ENCODE assay signal across 1 cellular context in the genomic region with DNA sequence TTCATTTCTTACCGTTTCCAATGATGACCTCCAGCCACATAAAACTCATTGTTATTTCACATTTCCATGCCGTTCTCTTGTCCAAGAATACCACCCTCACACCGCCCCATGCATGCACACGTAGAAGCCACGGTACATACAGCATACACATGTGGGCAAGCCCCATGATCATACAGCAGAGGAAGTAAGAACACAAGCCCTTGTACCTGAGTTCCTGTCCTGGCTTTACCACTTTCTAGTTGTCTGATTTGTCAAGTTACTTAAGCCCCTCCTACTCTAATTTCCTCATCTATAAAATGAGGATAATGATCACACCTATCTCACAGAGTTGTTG.
TF ChIP-seq lines count a peak whose summit lies in the region.

No MANE protein-coding gene starts in this region.

TF ChIP-seq in WTC11, 78 proteins besides CTCF, POLR2A, EP300 and RAD21 (continued from another document):
- TF ChIP-seq, protein P1, sequence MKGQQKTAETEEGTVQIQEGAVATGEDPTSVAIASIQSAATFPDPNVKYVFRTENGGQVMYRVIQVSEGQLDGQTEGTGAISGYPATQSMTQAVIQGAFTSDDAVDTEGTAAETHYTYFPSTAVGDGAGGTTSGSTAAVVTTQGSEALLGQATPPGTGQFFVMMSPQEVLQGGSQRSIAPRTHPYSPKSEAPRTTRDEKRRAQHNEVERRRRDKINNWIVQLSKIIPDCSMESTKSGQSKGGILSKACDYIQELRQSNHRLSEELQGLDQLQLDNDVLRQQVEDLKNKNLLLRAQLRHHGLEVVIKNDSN (CRISPR knock-in tag; IDR thresholded peaks at IDR 0.05) = no peak
- TF ChIP-seq, protein P2, sequence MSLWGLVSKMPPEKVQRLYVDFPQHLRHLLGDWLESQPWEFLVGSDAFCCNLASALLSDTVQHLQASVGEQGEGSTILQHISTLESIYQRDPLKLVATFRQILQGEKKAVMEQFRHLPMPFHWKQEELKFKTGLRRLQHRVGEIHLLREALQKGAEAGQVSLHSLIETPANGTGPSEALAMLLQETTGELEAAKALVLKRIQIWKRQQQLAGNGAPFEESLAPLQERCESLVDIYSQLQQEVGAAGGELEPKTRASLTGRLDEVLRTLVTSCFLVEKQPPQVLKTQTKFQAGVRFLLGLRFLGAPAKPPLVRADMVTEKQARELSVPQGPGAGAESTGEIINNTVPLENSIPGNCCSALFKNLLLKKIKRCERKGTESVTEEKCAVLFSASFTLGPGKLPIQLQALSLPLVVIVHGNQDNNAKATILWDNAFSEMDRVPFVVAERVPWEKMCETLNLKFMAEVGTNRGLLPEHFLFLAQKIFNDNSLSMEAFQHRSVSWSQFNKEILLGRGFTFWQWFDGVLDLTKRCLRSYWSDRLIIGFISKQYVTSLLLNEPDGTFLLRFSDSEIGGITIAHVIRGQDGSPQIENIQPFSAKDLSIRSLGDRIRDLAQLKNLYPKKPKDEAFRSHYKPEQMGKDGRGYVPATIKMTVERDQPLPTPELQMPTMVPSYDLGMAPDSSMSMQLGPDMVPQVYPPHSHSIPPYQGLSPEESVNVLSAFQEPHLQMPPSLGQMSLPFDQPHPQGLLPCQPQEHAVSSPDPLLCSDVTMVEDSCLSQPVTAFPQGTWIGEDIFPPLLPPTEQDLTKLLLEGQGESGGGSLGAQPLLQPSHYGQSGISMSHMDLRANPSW (CRISPR knock-in tag; conservative IDR thresholded peaks at IDR 0.05; ENCODE audit: low read depth) = no peak
- TF ChIP-seq, protein P3, sequence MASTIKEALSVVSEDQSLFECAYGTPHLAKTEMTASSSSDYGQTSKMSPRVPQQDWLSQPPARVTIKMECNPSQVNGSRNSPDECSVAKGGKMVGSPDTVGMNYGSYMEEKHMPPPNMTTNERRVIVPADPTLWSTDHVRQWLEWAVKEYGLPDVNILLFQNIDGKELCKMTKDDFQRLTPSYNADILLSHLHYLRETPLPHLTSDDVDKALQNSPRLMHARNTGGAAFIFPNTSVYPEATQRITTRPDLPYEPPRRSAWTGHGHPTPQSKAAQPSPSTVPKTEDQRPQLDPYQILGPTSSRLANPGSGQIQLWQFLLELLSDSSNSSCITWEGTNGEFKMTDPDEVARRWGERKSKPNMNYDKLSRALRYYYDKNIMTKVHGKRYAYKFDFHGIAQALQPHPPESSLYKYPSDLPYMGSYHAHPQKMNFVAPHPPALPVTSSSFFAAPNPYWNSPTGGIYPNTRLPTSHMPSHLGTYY (CRISPR knock-in tag; IDR thresholded peaks at IDR 0.05) = no peak
- TF ChIP-seq ZNF416 (CRISPR knock-in tag; IDR thresholded peaks at IDR 0.05) = no peak
- no peak for TF ChIP-seq JAZF1 (CRISPR knock-in tag; IDR thresholded peaks at IDR 0.05)
- TF ChIP-seq, protein P4, sequence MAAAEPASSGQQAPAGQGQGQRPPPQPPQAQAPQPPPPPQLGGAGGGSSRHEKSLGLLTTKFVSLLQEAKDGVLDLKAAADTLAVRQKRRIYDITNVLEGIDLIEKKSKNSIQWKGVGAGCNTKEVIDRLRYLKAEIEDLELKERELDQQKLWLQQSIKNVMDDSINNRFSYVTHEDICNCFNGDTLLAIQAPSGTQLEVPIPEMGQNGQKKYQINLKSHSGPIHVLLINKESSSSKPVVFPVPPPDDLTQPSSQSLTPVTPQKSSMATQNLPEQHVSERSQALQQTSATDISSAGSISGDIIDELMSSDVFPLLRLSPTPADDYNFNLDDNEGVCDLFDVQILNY (CRISPR knock-in tag; IDR thresholded peaks at IDR 0.05) = no peak
- TF ChIP-seq, protein P5, sequence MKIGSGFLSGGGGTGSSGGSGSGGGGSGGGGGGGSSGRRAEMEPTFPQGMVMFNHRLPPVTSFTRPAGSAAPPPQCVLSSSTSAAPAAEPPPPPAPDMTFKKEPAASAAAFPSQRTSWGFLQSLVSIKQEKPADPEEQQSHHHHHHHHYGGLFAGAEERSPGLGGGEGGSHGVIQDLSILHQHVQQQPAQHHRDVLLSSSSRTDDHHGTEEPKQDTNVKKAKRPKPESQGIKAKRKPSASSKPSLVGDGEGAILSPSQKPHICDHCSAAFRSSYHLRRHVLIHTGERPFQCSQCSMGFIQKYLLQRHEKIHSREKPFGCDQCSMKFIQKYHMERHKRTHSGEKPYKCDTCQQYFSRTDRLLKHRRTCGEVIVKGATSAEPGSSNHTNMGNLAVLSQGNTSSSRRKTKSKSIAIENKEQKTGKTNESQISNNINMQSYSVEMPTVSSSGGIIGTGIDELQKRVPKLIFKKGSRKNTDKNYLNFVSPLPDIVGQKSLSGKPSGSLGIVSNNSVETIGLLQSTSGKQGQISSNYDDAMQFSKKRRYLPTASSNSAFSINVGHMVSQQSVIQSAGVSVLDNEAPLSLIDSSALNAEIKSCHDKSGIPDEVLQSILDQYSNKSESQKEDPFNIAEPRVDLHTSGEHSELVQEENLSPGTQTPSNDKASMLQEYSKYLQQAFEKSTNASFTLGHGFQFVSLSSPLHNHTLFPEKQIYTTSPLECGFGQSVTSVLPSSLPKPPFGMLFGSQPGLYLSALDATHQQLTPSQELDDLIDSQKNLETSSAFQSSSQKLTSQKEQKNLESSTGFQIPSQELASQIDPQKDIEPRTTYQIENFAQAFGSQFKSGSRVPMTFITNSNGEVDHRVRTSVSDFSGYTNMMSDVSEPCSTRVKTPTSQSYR (CRISPR knock-in tag; IDR thresholded peaks at IDR 0.05) = no peak
- TF ChIP-seq, protein P6, sequence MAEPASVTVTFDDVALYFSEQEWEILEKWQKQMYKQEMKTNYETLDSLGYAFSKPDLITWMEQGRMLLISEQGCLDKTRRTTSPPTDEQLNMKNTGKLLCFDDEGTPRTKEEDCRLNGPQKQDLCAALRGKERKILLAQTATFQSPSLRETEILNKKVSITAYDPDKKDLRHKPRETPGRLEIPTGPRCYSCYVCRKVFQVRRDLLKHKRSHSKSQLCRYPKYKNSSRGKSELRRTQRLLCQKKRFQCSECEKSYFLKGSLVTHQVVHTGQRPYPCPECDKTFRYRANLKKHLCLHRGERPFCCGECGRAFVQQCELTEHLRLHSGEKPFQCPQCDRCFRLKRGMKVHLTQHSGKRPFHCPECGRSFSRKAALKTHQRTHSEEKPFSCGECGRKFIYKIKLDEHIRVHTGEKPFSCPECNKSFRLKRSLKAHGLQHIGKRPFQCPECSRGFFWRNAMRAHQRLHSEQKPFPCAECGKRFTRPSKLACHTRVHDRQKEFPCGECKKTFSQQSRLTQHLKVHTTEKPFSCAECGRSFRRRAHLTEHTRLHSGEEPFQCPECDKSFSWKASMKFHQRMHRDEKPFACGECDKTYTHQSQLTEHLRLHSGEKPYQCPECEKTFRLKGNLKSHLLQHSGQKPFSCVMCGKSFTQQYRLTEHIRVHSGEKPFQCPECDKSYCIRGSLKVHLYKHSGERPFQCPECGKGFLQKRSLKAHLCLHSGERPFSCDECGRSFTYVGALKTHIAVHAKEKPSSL (CRISPR knock-in tag; conservative IDR thresholded peaks at IDR 0.05) = no peak
